Comparison of ENCODE assay signal across 8 cellular contexts in the genomic region with DNA sequence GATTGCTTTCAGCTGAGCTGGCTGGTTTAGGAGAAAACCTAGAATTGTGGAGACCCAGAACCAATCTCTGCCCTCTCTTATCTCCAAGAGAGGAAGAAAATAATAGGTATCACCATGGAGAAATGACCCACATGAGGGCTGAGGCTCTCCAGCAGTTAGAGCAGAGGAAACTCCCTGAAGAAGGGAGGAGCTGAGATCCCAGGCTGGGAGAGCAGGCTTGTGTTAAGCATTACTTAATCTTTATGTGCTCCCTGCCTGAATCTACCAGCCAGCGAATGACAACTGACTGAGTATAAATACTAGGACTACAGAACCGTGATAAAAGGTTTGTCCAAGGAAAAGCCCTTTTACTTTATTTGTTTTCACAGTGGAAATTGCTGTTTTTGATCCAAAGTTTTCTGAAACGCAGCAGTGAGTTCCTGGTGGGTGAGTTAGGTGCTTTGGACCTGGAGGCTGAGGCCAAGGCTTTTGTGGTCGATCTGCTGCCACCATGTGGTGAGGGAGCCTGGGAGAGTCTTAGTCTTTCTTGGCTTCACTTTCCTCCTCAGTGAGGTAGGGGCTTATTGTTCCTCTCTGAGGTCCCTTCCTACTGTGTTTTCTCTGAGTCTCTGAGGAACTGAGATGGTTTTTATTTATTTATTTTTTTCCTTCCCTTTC.
DNase-seq lines count a peak whose midpoint lies in the region; ATAC-seq and TF ChIP-seq lines count a peak whose summit lies in the region.
"Not testable (repeated sequence)": the region's sequence is repeated elsewhere in the genome, so short reads cannot be mapped to it uniquely, and the experiment has no call there.

No MANE protein-coding gene starts in this region.

- H3K27ac ChIP-seq in CD8-positive, alpha-beta memory T cell (ENCODE audit: low read depth, low read length); fibroblast of lung (ENCODE audit: insufficient read depth, low read length): not testable (repeated sequence)

- H3K36me3 Mint-ChIP-seq in CD8-positive, alpha-beta memory T cell; activated naive CD8-positive, alpha-beta T cell treated with anti-CD3 and anti-CD28 coated beads for 36 hours: not testable (repeated sequence)

- not testable (repeated sequence) for H3K27me3 ChIP-seq in CD8-positive, alpha-beta memory T cell (ENCODE audit: insufficient read depth, low read length, poor library complexity, severe bottlenecking); fibroblast of lung (ENCODE audit: control insufficient read depth, insufficient read depth, low read length)

- not testable (repeated sequence) for H3K79me2 ChIP-seq in fibroblast of lung (ENCODE audit: control insufficient read depth, insufficient read depth, low read length)

- DNase-seq in CD8-positive, alpha-beta memory T cell = peak; percentile 46 to 81 (median 53)
- peak; percentile 40 for DNase-seq in T follicular helper cell (ENCODE audit: low read depth)
- peak; percentile 20 to 42 for DNase-seq in activated CD8-positive, alpha-beta memory T cell treated with anti-CD3 and anti-CD28 coated beads for 4 hours (ENCODE audit: low read depth in 2 of 2)
- peak; percentile 52 for DNase-seq in activated naive CD8-positive, alpha-beta T cell treated with anti-CD3 and anti-CD28 coated beads for 36 hours
- not testable (repeated sequence) for DNase-seq in fibroblast of lung (ENCODE audit: low read depth in 2 of 2)
- DNase-seq in mucosa of descending colon = peak in 2 of 3 donors; percentile 71 to 78
- DNase-seq in stimulated activated CD4-positive, alpha-beta T cell treated with anti-CD3 and anti-CD28 coated beads, Interleukin-15, amount 100 ng/mL, for 24 hours = peak; percentile 65
- DNase-seq in stimulated activated CD8-positive, alpha-beta memory T cell treated with anti-CD3 and anti-CD28 coated beads, Interleukin-7, amount 100 ng/mL, for 4 hours (ENCODE audit: low read depth in 2 of 2) = peak; percentile 42 to 59

- H3K36me3 ChIP-seq in CD8-positive, alpha-beta memory T cell (ENCODE audit: insufficient read depth, low read length); fibroblast of lung (ENCODE audit: control insufficient read depth, insufficient read depth, low read length); mucosa of descending colon (ENCODE audit: low read depth): not testable (repeated sequence)

- not testable (repeated sequence) for H3K4me3 ChIP-seq in CD8-positive, alpha-beta memory T cell (ENCODE audit: low read length); fibroblast of lung (replicated peaks in 1 of 4; ENCODE audit: control extremely low read depth in 1 of 4, insufficient read depth in 1 of 4, low read depth in 3 of 4, low read length in 4 of 4); mucosa of descending colon

- not testable (repeated sequence) for H3K9me3 ChIP-seq in CD8-positive, alpha-beta memory T cell (ENCODE audit: low read length); fibroblast of lung (ENCODE audit: control insufficient read depth, insufficient read depth, low read depth, low read length); mucosa of descending colon

- H3K4me2 ChIP-seq in fibroblast of lung (ENCODE audit: extremely low read depth, insufficient read depth, low read length) = not testable (repeated sequence)

- H3K27ac Mint-ChIP-seq in CD8-positive, alpha-beta memory T cell; activated naive CD8-positive, alpha-beta T cell treated with anti-CD3 and anti-CD28 coated beads for 36 hours: not testable (repeated sequence)

- peak; percentile 54 for ATAC-seq in mucosa of descending colon

- not testable (repeated sequence) for H3K4me1 Mint-ChIP-seq in CD8-positive, alpha-beta memory T cell; activated naive CD8-positive, alpha-beta T cell treated with anti-CD3 and anti-CD28 coated beads for 36 hours

- H3K27me3 Mint-ChIP-seq in CD8-positive, alpha-beta memory T cell; activated naive CD8-positive, alpha-beta T cell treated with anti-CD3 and anti-CD28 coated beads for 36 hours: not testable (repeated sequence)

- peak; percentile 3 to 21 for TF ChIP-seq CTCF in fibroblast of lung (conservative IDR thresholded peaks at IDR 0.05 in 1 of 2, IDR thresholded peaks at IDR 0.05 in 1 of 2; ENCODE audit: low read depth in 1 of 2, low read length in 2 of 2)
- not testable (repeated sequence) for TF ChIP-seq CTCF in mucosa of descending colon (IDR thresholded peaks at IDR 0.05)

- H4K20me1 ChIP-seq in fibroblast of lung (ENCODE audit: control insufficient read depth, extremely low read depth, insufficient read depth, low read length) = not testable (repeated sequence)

- H2AFZ ChIP-seq in fibroblast of lung (ENCODE audit: low read length) = not testable (repeated sequence)

- POLR2A ChIA-PET in CD8-positive, alpha-beta memory T cell (lab: Charles Lee) = not testable (repeated sequence)

- intact Hi-C loops in mucosa of descending colon (cut with DNase I, micrococcal nuclease) = not testable (repeated sequence)

- H3K9ac ChIP-seq in fibroblast of lung (ENCODE audit: insufficient read depth, low read length) = not testable (repeated sequence)

- H3K4me3 Mint-ChIP-seq in CD8-positive, alpha-beta memory T cell; activated naive CD8-positive, alpha-beta T cell treated with anti-CD3 and anti-CD28 coated beads for 36 hours: not testable (repeated sequence)

- not testable (repeated sequence) for H3K9me3 Mint-ChIP-seq in CD8-positive, alpha-beta memory T cell; activated naive CD8-positive, alpha-beta T cell treated with anti-CD3 and anti-CD28 coated beads for 36 hours

- CTCF ChIA-PET in CD8-positive, alpha-beta memory T cell (lab: Charles Lee) = not testable (repeated sequence)

- not testable (repeated sequence) for H3K4me1 ChIP-seq in CD8-positive, alpha-beta memory T cell (ENCODE audit: insufficient read depth, low read length); fibroblast of lung (ENCODE audit: control insufficient read depth, extremely low read depth, insufficient read depth, low read length); mucosa of descending colon (ENCODE audit: low read depth)
